ENCODE assay signal across 29 cellular contexts in genomic region chr6:70638468-70638867, GRCh38.
"Had no signal": no experiment of that assay in that cellular context is flagged by ENCODE, and none has a peak within 500 bp of the region (broad histone marks: within the 10 kb centered on the region; RNA-seq: fewer than 3 reads in every experiment).

No MANE protein-coding gene starts in this region.

- H3K27ac ChIP-seq: ascending aorta, cardiac muscle cell, VCaP had no signal

- H3K4me3 ChIP-seq: ascending aorta, cardiac muscle cell had no signal

- H3K36me3 ChIP-seq: ascending aorta, cardiac muscle cell had no signal

- DNase-seq: activated B cell treated with CpG ODN at 0.5 μM for 24 hours; activated CD4-positive, alpha-beta memory T cell treated with anti-CD3 and anti-CD28 coated beads for 36 hours; activated CD4-positive, alpha-beta T cell treated with anti-CD3 and anti-CD28 coated beads for 4 hours; activated CD4-positive, alpha-beta T cell treated with anti-CD3 and anti-CD28 coated beads, Interleukin-2, amount 10 ng/mL, durations not matched to agents 24 days and 14 days; activated CD4-positive, alpha-beta T cell treated with anti-CD3 and anti-CD28 coated beads, Interleukin-2, amount 50 U/mL, for 1 hour; activated CD4-positive, alpha-beta T cell treated with anti-CD3 and anti-CD28 coated beads, Interleukin-2, amount 50 U/mL, for 4 hours; activated CD4-positive, CD25-positive, alpha-beta regulatory T cell treated with anti-CD3 and anti-CD28 coated beads, Interleukin-2, amount 50 U/mL, for 72 hours; activated CD8-positive, alpha-beta memory T cell treated with anti-CD3 and anti-CD28 coated beads, Interleukin-2, amount 50 U/mL, for 4 hours; activated CD8-positive, alpha-beta T cell treated with anti-CD3 and anti-CD28 coated beads for 36 hours; activated effector memory CD4-positive, alpha-beta T cell treated with Interleukin-2 at 50 U/mL for 16 hours; activated gamma-delta T cell; activated naive CD4-positive, alpha-beta T cell treated with anti-CD3 and anti-CD28 coated beads, Interleukin-2, amount 10 ng/mL, durations not matched to agents 7 days and 5 days; activated naive CD4-positive, alpha-beta T cell treated with Interleukin-2 at 50 U/mL for 16 hours; activated naive CD8-positive, alpha-beta T cell treated with anti-CD3 and anti-CD28 coated beads, Interleukin-2, amount 10 ng/mL, durations not matched to agents 7 days and 5 days; activated naive CD8-positive, alpha-beta T cell treated with anti-CD3 and anti-CD28 coated beads, Interleukin-2, amount 50 U/mL, for 24 hours; activated T-cell treated with anti-CD3 and anti-CD28 coated beads for 4 hours; activated T-cell treated with anti-CD3 and anti-CD28 coated beads, Interleukin-2, amount 50 U/mL, for 1 hour; activated T-cell treated with anti-CD3 and anti-CD28 coated beads, Interleukin-2, amount 50 U/mL, for 4 hours; activated T-cell treated with anti-CD3 and anti-CD28 coated beads, Interleukin-2, amount 50 U/mL, for 72 hours; amygdala; anterior cingulate cortex; caudate nucleus; cerebellar nuclear complex; T-helper 1 cell; T-helper 2 cell; T-helper 9 cell had no signal

- H3K27me3 ChIP-seq: ascending aorta, cardiac muscle cell had no signal

- ATAC-seq: activated CD8-positive, alpha-beta T cell treated with anti-CD3 and anti-CD28 coated beads for 36 hours; activated naive CD8-positive, alpha-beta T cell treated with anti-CD3 and anti-CD28 coated beads, Interleukin-2, amount 50 U/mL, for 24 hours; activated T-cell treated with anti-CD3 and anti-CD28 coated beads, Interleukin-2, amount 50 U/mL, for 4 hours had no signal

- H3K4me1 ChIP-seq: ascending aorta had no signal

- H3K9me3 ChIP-seq: ascending aorta had no signal
